Comparison of ENCODE assay signal across 24 cellular contexts in the genomic region with DNA sequence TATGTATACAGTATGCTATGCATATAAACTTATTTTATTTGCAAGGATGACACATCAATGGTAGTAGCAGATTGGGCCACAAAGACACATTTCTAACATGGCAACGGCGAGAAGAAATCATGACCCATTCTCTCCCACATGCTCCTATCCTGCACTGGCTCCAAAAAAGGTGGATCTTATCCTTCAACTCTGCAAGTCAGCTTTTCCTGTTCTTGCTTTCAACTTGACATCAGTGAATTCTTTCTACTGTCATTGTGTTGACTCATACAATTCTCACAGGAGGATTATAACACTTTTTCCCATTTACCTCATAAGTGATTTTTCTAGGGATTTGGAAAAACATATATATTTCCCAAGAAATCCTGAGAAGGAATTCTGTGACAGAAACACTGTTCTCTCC. TPM values are rescaled to one million over a fixed set of nuclear protein-coding genes. Genes with fewer than 3 reads are reported as not detected.
DNase-seq lines count a peak whose midpoint lies in the region; ATAC-seq and TF ChIP-seq lines count a peak whose summit lies in the region.
"Had no signal": no experiment of that assay in that cellular context is flagged by ENCODE, and none has a peak within 500 bp of the region (broad histone marks: within the 10 kb centered on the region; RNA-seq: fewer than 3 reads in every experiment).

No MANE protein-coding gene starts in this region.

- in situ Hi-C loops in mammary epithelial cell (cut with MboI; ENCODE audit: low sequenced_read_pairs in 2 of 2): no loop called here

- DNase-seq in mammary epithelial cell (peak; percentile 5), MCF 10A (ENCODE audit: unreplicated experiment) (no peak), dermis blood vessel endothelial cell (peak; percentile 65), right lobe of liver (no peak), globus pallidus (ENCODE audit: low spot score) (no peak), activated gamma-delta T cell treated with Interleukin-2 at 50 U/mL for 16 hours (no peak), colonic mucosa (no peak)
- DNase-seq: 8988T; activated CD4-positive, alpha-beta T cell treated with anti-CD3 and anti-CD28 coated beads for 4 hours; Calu3; NCI-H1694; NCI-H82; PC-9; SHP77 treated with DMSO at 0.1 percent for 48 hours; stimulated activated CD4-positive, alpha-beta T cell treated with anti-CD3 and anti-CD28 coated beads, Interleukin-4, amount 100 ng/mL, for 4 hours; stomach; T-cell had no signal

- H3K27ac Mint-ChIP-seq in MCF 10A (ENCODE audit: low read depth, unreplicated experiment): no peak overlapping the region
- H3K27ac Mint-ChIP-seq: activated naive CD8-positive, alpha-beta T cell; T-cell had no signal

- ATAC-seq in right lobe of liver (peak; percentile 29 to 49 (median 38)), HG03342 (IDR thresholded peaks at IDR 0.05; ENCODE audit: unreplicated experiment) (no peak)
- ATAC-seq: K562, T-cell had no signal

- H3K4me3 ChIP-seq in mammary epithelial cell (replicated peaks in 1 of 3; ENCODE audit: insufficient read depth in 1 of 3, low read depth in 2 of 3, low read length in 3 of 3): no peak overlapping the region
- H3K4me3 ChIP-seq in right lobe of liver: no peak overlapping the region
- no peak overlapping the region for H3K4me3 ChIP-seq in colonic mucosa
- H3K4me3 ChIP-seq: BLaER1 treated with 17β-estradiol and CSF1 and Interleukin-3, amounts not matched to agents 10 nM and 100 nM; coronary artery; K562; PC-9; prostate gland; stomach had no signal

- peaks cover 22% of the 10 kb centered on the region for H3K79me2 ChIP-seq in mammary epithelial cell (ENCODE audit: insufficient read depth, low read length)

- no peak overlapping the region for H3K4me3 Mint-ChIP-seq in MCF 10A (ENCODE audit: unreplicated experiment)
- H3K4me3 Mint-ChIP-seq: activated naive CD8-positive, alpha-beta T cell; T-cell had no signal

- no peak for TF ChIP-seq POLR2A in right lobe of liver (IDR thresholded peaks at IDR 0.05)

- H3K27ac ChIP-seq in mammary epithelial cell (ENCODE audit: insufficient read depth, low read depth, low read length): no peak overlapping the region
- peak overlapping the region in 2 of 3 donors; percentile 9 to 50 for H3K27ac ChIP-seq in right lobe of liver
- H3K27ac ChIP-seq in colonic mucosa: no peak overlapping the region
- H3K27ac ChIP-seq: BLaER1 treated with 17β-estradiol and CSF1 and Interleukin-3, amounts not matched to agents 10 nM and 100 nM; coronary artery; HL-60; PC-9; prostate gland had no signal

- TF ChIP-seq CTCF in mammary epithelial cell (conservative IDR thresholded peaks at IDR 0.05 in 1 of 2, IDR thresholded peaks at IDR 0.05 in 1 of 2; ENCODE audit: extremely low read depth in 1 of 2, insufficient read depth in 1 of 2, low read depth in 1 of 2, low read length in 2 of 2): no peak
- TF ChIP-seq CTCF in MCF 10A (IDR thresholded peaks at IDR 0.05; ENCODE audit: unreplicated experiment): no peak
- no peak for TF ChIP-seq CTCF in right lobe of liver (IDR thresholded peaks at IDR 0.05)
- TF ChIP-seq CTCF in colonic mucosa (IDR thresholded peaks at IDR 0.05): no peak

- BruUV-seq in mammary epithelial cell (replicated peaks; lab: Mats Ljungman, UMichigan) (no TSS peak), MCF 10A (replicated peaks; lab: Mats Ljungman, UMichigan) (no TSS peak)

- no peak overlapping the region for H3K4me2 ChIP-seq in mammary epithelial cell (ENCODE audit: insufficient read depth, low read depth, low read length)
- H3K4me2 ChIP-seq: BLaER1 treated with 17β-estradiol and CSF1 and Interleukin-3, amounts not matched to agents 10 nM and 100 nM; PC-9 had no signal

- H3K4me1 Mint-ChIP-seq in MCF 10A (ENCODE audit: insufficient read depth, unreplicated experiment): peaks cover 18% of the 10 kb centered on the region

- no peaks in the 10 kb centered on the region for H3K27me3 ChIP-seq in mammary epithelial cell (ENCODE audit: insufficient read depth, low read length)
- no peaks in the 10 kb centered on the region for H3K27me3 ChIP-seq in right lobe of liver
- no peaks in the 10 kb centered on the region for H3K27me3 ChIP-seq in colonic mucosa
- H3K27me3 ChIP-seq: BLaER1 treated with 17β-estradiol and CSF1 and Interleukin-3, amounts not matched to agents 10 nM and 100 nM; stomach had no signal

- no peaks in the 10 kb centered on the region for H3K9me3 Mint-ChIP-seq in MCF 10A (ENCODE audit: unreplicated experiment)
- H3K9me3 Mint-ChIP-seq: T-cell had no signal

- no peaks in the 10 kb centered on the region for H3K27me3 Mint-ChIP-seq in MCF 10A (ENCODE audit: insufficient read depth, unreplicated experiment)
- H3K27me3 Mint-ChIP-seq: activated naive CD8-positive, alpha-beta T cell; T-cell had no signal

- intact Hi-C loops in mammary epithelial cell (cut with micrococcal nuclease) (no loop called here), MCF 10A (cut with micrococcal nuclease) (no loop called here), right lobe of liver (cut with DNase I) (no loop called here), colonic mucosa (cut with DNase I) (no loop called here)

- H3K36me3 Mint-ChIP-seq in MCF 10A (ENCODE audit: insufficient read depth, unreplicated experiment): peaks cover 25% of the 10 kb centered on the region

- dilution Hi-C loops in mammary epithelial cell (cut with HindIII; ENCODE audit: low sequenced_read_pairs): no loop called here

- no peak overlapping the region for H2AFZ ChIP-seq in mammary epithelial cell (ENCODE audit: low read depth, low read length)
- H2AFZ ChIP-seq: PC-9 had no signal

- H4K20me1 ChIP-seq in mammary epithelial cell (ENCODE audit: insufficient read depth, low read length): no peaks in the 10 kb centered on the region
- H4K20me1 ChIP-seq: BLaER1 treated with 17β-estradiol and CSF1 and Interleukin-3, amounts not matched to agents 10 nM and 100 nM had no signal

- peaks cover 8% of the 10 kb centered on the region for H3K4me1 ChIP-seq in mammary epithelial cell (ENCODE audit: insufficient read depth, low read length)
- H3K4me1 ChIP-seq in right lobe of liver: peaks cover 0 to 46% (median 10%) of the 10 kb centered on the region in 4 donors
- no peaks in the 10 kb centered on the region for H3K4me1 ChIP-seq in colonic mucosa
- H3K4me1 ChIP-seq: BLaER1 treated with 17β-estradiol and CSF1 and Interleukin-3, amounts not matched to agents 10 nM and 100 nM had no signal

- CTCF ChIA-PET in mammary epithelial cell (lab: Charles Lee; ENCODE audit: low non-redundant PET) (no interaction called here), MCF 10A (lab: Yijun Ruan, JAX) (no interaction called here)

- H3K9ac ChIP-seq in mammary epithelial cell (ENCODE audit: insufficient read depth, low read length) (no peak overlapping the region), colonic mucosa (ENCODE audit: low read depth in 2 of 2, low read length in 2 of 2) (no peak overlapping the region)
- H3K9ac ChIP-seq: BLaER1 treated with 17β-estradiol and CSF1 and Interleukin-3, amounts not matched to agents 10 nM and 100 nM had no signal

- POLR2A ChIA-PET in MCF 10A (lab: Yijun Ruan, JAX): no interaction called here

- WGBS in mammary epithelial cell (ENCODE audit: low coverage, missing lambda C conversion rate): 94% methylated on average over 2 of the region's 2 CpGs
- WGBS in right lobe of liver (ENCODE audit: insufficient coverage, low coverage, low lambda C conversion rate, missing lambda C conversion rate): 34% methylated on average over 2 of the region's 2 CpGs

- H3K36me3 ChIP-seq in mammary epithelial cell (ENCODE audit: insufficient read depth, low read length) (peaks cover 2% of the 10 kb centered on the region), right lobe of liver (peaks cover 0 to 4% (median 0%) of the 10 kb centered on the region in 4 donors), colonic mucosa (peaks cover 3% of the 10 kb centered on the region)

- H3K9me3 ChIP-seq in mammary epithelial cell (replicated peaks; ENCODE audit: insufficient read depth, low read length): no peaks in the 10 kb centered on the region
- H3K9me3 ChIP-seq in right lobe of liver: no peaks in the 10 kb centered on the region
- no peaks in the 10 kb centered on the region for H3K9me3 ChIP-seq in colonic mucosa
- H3K9me3 ChIP-seq: prostate gland, stomach had no signal

RNA-seq across cellular contexts. Expression of gene ACVR1, which starts 53.1 kb away (rescaled TPM):
- total RNA-seq in mammary epithelial cell (10 to 100 TPM; 35.1 to 41.2 TPM), MCF 10A (2022) (26.4 and 41.4 TPM in 2 replicates), dermis blood vessel endothelial cell (19.6 and 29.5 TPM in 2 replicates), right lobe of liver (10 to 100 TPM; 10.9 to 25.1 (median 14.6) TPM), colonic mucosa (10 to 100 TPM; 15.8 to 18.0 TPM)
- polyA plus RNA-seq in mammary epithelial cell: 17.1 TPM
- 57.2 TPM for polyA minus RNA-seq in mammary epithelial cell

Comparison
In these comparisons a context has a peak if more than half of its experiments do, and no peak if none do; other contexts are left out.
1. DNase-seq: peak in mammary epithelial cell (single experiment) and dermis blood vessel endothelial cell (single experiment); none in MCF 10A (single experiment), right lobe of liver (0 of 3), globus pallidus (single experiment), activated gamma-delta T cell treated with Interleukin-2 at 50 U/mL for 16 hours (single experiment) and colonic mucosa (single experiment).
2. H3K27ac ChIP-seq: peak in right lobe of liver (2 of 3); none in mammary epithelial cell (single experiment) and colonic mucosa (single experiment).